In genomic region chr5:132060501-132061161, GRCh38 we compare ENCODE assay signal across 17 cellular contexts. TPM values are rescaled to one million over a fixed set of nuclear protein-coding genes. Genes with fewer than 3 reads are reported as not detected.
DNase-seq lines count a peak whose midpoint lies in the region; ATAC-seq and TF ChIP-seq lines count a peak whose summit lies in the region.
"Had no signal": no experiment of that assay in that cellular context is flagged by ENCODE, and none has a peak within 500 bp of the region (broad histone marks: within the 10 kb centered on the region; RNA-seq: fewer than 3 reads in every experiment).

TSS of gene IL3 (plus strand) at chr5:132060655. CDS start at chr5:132060707, 52 bp downstream.

- H4K20me1 ChIP-seq in Karpas-422 (ENCODE audit: insufficient read depth, low read depth, low read length) = no peaks in the 10 kb centered on the region; the same call in none of the 2 replicates

- no peaks in the 10 kb centered on the region for H3K9me3 ChIP-seq in Karpas-422 (ENCODE audit: low read length)

- no peak within 1 kb of the TSS for H3K27ac Mint-ChIP-seq in activated CD8-positive, alpha-beta T cell treated with anti-CD3 and anti-CD28 coated beads for 36 hours
- no peak within 1 kb of the TSS for H3K27ac Mint-ChIP-seq in endothelial cell (ENCODE audit: unreplicated experiment)
- peak within 1 kb of the TSS; percentile 84 for H3K27ac Mint-ChIP-seq in stimulated activated naive CD8-positive, alpha-beta T cell treated with anti-CD3 and anti-CD28 coated beads, Interleukin-15, Interleukin-2, amounts not matched to agents 100 ng/mL and 50 ng/mL, for 24 hours
- H3K27ac Mint-ChIP-seq: memory B cell, WTC11 had no signal

- no peaks in the 10 kb centered on the region for H3K79me2 ChIP-seq in Karpas-422 (ENCODE audit: low read length)

- POLR2A ChIA-PET in activated CD8-positive, alpha-beta T cell treated with anti-CD3 and anti-CD28 coated beads for 36 hours (lab: Charles Lee) = interaction anchor here (0.6 kb wide), 1 partner anchor 577 kb away, joined by 3 read pairs; no protein-coding TSS in a partner anchor

- no peak for TF ChIP-seq CTCF in activated CD8-positive, alpha-beta T cell treated with anti-CD3 and anti-CD28 coated beads for 36 hours (IDR thresholded peaks at IDR 0.05)
- no peak for TF ChIP-seq CTCF in endothelial cell (IDR thresholded peaks at IDR 0.05; ENCODE audit: unreplicated experiment)

- H3K4me3 Mint-ChIP-seq in activated CD8-positive, alpha-beta T cell treated with anti-CD3 and anti-CD28 coated beads for 36 hours = no peak within 1 kb of the TSS
- peak within 1 kb of the TSS; percentile 56 for H3K4me3 Mint-ChIP-seq in endothelial cell (ENCODE audit: unreplicated experiment)
- peak within 1 kb of the TSS; percentile 73 for H3K4me3 Mint-ChIP-seq in stimulated activated naive CD8-positive, alpha-beta T cell treated with anti-CD3 and anti-CD28 coated beads, Interleukin-15, Interleukin-2, amounts not matched to agents 100 ng/mL and 50 ng/mL, for 24 hours
- H3K4me3 Mint-ChIP-seq: memory B cell, WTC11 had no signal

- no peaks in the 10 kb centered on the region for H3K36me3 ChIP-seq in Karpas-422 (ENCODE audit: insufficient read depth, low read length)

- CTCF ChIA-PET in activated CD8-positive, alpha-beta T cell treated with anti-CD3 and anti-CD28 coated beads for 36 hours (lab: Charles Lee) = interaction anchor here (0.7 to 4.0 kb wide), 7 partner anchors 41 to 471 kb away, joined by 3 to 45 read pairs (median 6); no protein-coding TSS in a partner anchor

- no peaks in the 10 kb centered on the region for H3K9me2 ChIP-seq in Karpas-422 (replicated peaks; ENCODE audit: insufficient read depth, low read length)

- peaks cover 48% of the 10 kb centered on the region for H3K4me1 Mint-ChIP-seq in activated CD8-positive, alpha-beta T cell treated with anti-CD3 and anti-CD28 coated beads for 36 hours (ENCODE audit: low read depth)
- no peaks in the 10 kb centered on the region for H3K4me1 Mint-ChIP-seq in endothelial cell (ENCODE audit: unreplicated experiment)
- H3K4me1 Mint-ChIP-seq in stimulated activated naive CD8-positive, alpha-beta T cell treated with anti-CD3 and anti-CD28 coated beads, Interleukin-15, Interleukin-2, amounts not matched to agents 100 ng/mL and 50 ng/mL, for 24 hours (ENCODE audit: low read depth) = peaks cover 89% of the 10 kb centered on the region

- no peak for ATAC-seq in activated CD8-positive, alpha-beta T cell treated with anti-CD3 and anti-CD28 coated beads for 36 hours
- no peak for ATAC-seq in HG03521 (IDR thresholded peaks at IDR 0.05; ENCODE audit: unreplicated experiment)
- ATAC-seq: WTC11 had no signal

- no peak within 1 kb of the TSS for H3K4me2 ChIP-seq in Karpas-422 (ENCODE audit: low read depth, low read length, poor library complexity, severe bottlenecking)

- no peak within 1 kb of the TSS for H3K27ac ChIP-seq in Karpas-422 (ENCODE audit: low read length)

- peak; percentile 51 for DNase-seq in activated effector memory CD4-positive, alpha-beta T cell treated with anti-CD3 and anti-CD28 coated beads, Interleukin-2, amount 50 U/mL, for 16 hours
- DNase-seq in activated effector memory CD4-positive, alpha-beta T cell treated with Interleukin-2 at 50 U/mL for 16 hours = no peak
- DNase-seq in activated CD8-positive, alpha-beta T cell treated with anti-CD3 and anti-CD28 coated beads for 36 hours = peak; percentile 0
- DNase-seq in endothelial cell (ENCODE audit: low spot score) (no peak), Karpas-422 (no peak), NAMALWA (ENCODE audit: low spot score) (no peak)
- DNase-seq: ACHN, amygdala, dermis blood vessel endothelial cell, NCI-H226 had no signal

- H2AFZ ChIP-seq in Karpas-422 (ENCODE audit: low read length) = no peak within 1 kb of the TSS

- H3K27me3 ChIP-seq in Karpas-422 (ENCODE audit: low read length) = no peaks in the 10 kb centered on the region

- H3K4me1 ChIP-seq in Karpas-422 (ENCODE audit: low read length) = no peaks in the 10 kb centered on the region

- no peaks in the 10 kb centered on the region for H3K9me3 Mint-ChIP-seq in activated CD8-positive, alpha-beta T cell treated with anti-CD3 and anti-CD28 coated beads for 36 hours
- H3K9me3 Mint-ChIP-seq in endothelial cell (ENCODE audit: unreplicated experiment) = no peaks in the 10 kb centered on the region
- no peaks in the 10 kb centered on the region for H3K9me3 Mint-ChIP-seq in stimulated activated naive CD8-positive, alpha-beta T cell treated with anti-CD3 and anti-CD28 coated beads, Interleukin-15, Interleukin-2, amounts not matched to agents 100 ng/mL and 50 ng/mL, for 24 hours
- H3K9me3 Mint-ChIP-seq: memory B cell, WTC11 had no signal

- no peak within 1 kb of the TSS for H3K4me3 ChIP-seq in Karpas-422 (ENCODE audit: low read length)

- no peaks in the 10 kb centered on the region for H3K27me3 Mint-ChIP-seq in activated CD8-positive, alpha-beta T cell treated with anti-CD3 and anti-CD28 coated beads for 36 hours
- peaks cover 10% of the 10 kb centered on the region for H3K27me3 Mint-ChIP-seq in endothelial cell (ENCODE audit: unreplicated experiment)
- H3K27me3 Mint-ChIP-seq in stimulated activated naive CD8-positive, alpha-beta T cell treated with anti-CD3 and anti-CD28 coated beads, Interleukin-15, Interleukin-2, amounts not matched to agents 100 ng/mL and 50 ng/mL, for 24 hours = no peaks in the 10 kb centered on the region

- H3K36me3 Mint-ChIP-seq in activated CD8-positive, alpha-beta T cell treated with anti-CD3 and anti-CD28 coated beads for 36 hours (ENCODE audit: low read depth) = no peaks in the 10 kb centered on the region
- H3K36me3 Mint-ChIP-seq in endothelial cell (ENCODE audit: low read depth, unreplicated experiment) = no peaks in the 10 kb centered on the region
- no peaks in the 10 kb centered on the region for H3K36me3 Mint-ChIP-seq in stimulated activated naive CD8-positive, alpha-beta T cell treated with anti-CD3 and anti-CD28 coated beads, Interleukin-15, Interleukin-2, amounts not matched to agents 100 ng/mL and 50 ng/mL, for 24 hours (ENCODE audit: low read depth)
- H3K36me3 Mint-ChIP-seq: memory B cell, WTC11 had no signal

- intact Hi-C loops in activated CD8-positive, alpha-beta T cell treated with anti-CD3 and anti-CD28 coated beads for 36 hours (cut with micrococcal nuclease) = loop anchor here (5.0 to 10.0 kb wide), 3 partner anchors 174 to 314 kb away; partner anchors contain the start of gene FNIP1

- H3K9ac ChIP-seq in Karpas-422 (ENCODE audit: low read length) = no peak within 1 kb of the TSS

RNA-seq across cellular contexts. Expression of gene IL3, which starts in this region (rescaled TPM):
- total RNA-seq in activated CD8-positive, alpha-beta T cell treated with anti-CD3 and anti-CD28 coated beads for 36 hours = under 1 TPM; 0.25 to 0.98 TPM
- total RNA-seq in endothelial cell (ENCODE audit: unreplicated experiment) = not detected
- not detected in 2 replicates for total RNA-seq in Karpas-422 (2014; rRNA removed; shearing (Covaris generic); ENCODE audit: low replicate concordance)
- total RNA-seq: dermis blood vessel endothelial cell, fibroblast of lung, OCI-LY7, osteoblast, WTC11 had no signal

Comparison
In these comparisons a context has a peak if more than half of its experiments do, and no peak if none do; other contexts are left out.
1. Peak in DNase-seq in activated CD8-positive, alpha-beta T cell treated with anti-CD3 and anti-CD28 coated beads for 36 hours; RNA of the gene not detected or under 1 TPM.